31 cellular contexts compared by ENCODE assay signal in the genomic region with DNA sequence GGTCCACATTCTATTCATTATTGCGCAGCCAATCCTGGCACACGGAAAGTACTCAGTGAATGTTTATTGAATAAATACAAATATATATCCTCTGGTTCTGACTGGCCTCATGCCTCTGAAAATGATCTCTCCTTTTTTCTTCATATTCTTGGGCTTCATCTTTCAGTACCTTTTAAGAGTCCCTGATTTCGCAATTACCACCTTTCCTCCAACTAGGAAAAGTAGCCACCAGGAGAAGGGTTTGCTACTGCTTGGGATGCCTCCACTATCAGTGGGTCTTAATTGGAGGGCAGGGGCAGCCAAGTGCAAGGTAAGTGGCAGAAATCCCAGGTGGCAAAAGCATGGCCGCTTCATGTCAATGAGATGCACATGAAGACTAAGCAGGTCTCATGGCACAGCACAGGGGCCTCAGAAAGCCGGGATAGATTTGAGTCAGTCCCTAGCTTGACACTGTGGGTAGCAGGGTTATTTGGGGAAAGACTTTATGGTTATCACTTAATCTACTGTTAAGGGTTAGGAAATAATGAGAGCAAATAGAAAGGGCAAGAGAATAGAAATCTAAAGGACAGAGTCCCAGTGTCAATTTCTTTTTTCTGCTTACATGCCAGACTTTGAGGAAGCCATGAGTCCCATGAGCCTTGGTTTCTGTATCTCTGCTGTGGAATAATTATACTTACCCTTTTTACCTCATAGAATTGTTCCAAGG.
"Had no signal": no experiment of that assay in that cellular context is flagged by ENCODE, and none has a peak within 500 bp of the region (broad histone marks: within the 10 kb centered on the region; RNA-seq: fewer than 3 reads in every experiment).

No MANE protein-coding gene starts in this region.

- H3K27me3 ChIP-seq: brain microvascular endothelial cell, dorsolateral prefrontal cortex, esophagus muscularis mucosa, gastrocnemius medialis had no signal

- H3K4me3 ChIP-seq: coronary artery, dorsolateral prefrontal cortex, esophagus muscularis mucosa, gastrocnemius medialis had no signal

- DNase-seq: activated B cell treated with CpG ODN at 0.5 μM for 24 hours; activated CD4-positive, alpha-beta T cell treated with anti-CD3 and anti-CD28 coated beads for 48 hours; activated CD4-positive, alpha-beta T cell treated with anti-CD3 and anti-CD28 coated beads, Interleukin-2, amount 50 U/mL, for 1 hour; activated CD4-positive, alpha-beta T cell treated with anti-CD3 and anti-CD28 coated beads, Interleukin-2, amount 50 U/mL, for 48 hours; activated CD8-positive, alpha-beta memory T cell treated with anti-CD3 and anti-CD28 coated beads for 24 hours; activated CD8-positive, alpha-beta T cell treated with anti-CD3 and anti-CD28 coated beads for 36 hours; activated effector memory CD4-positive, alpha-beta T cell treated with Interleukin-2 at 50 U/mL for 16 hours; activated gamma-delta T cell treated with Interleukin-2 at 50 U/mL for 16 hours; activated naive CD4-positive, alpha-beta T cell treated with anti-CD3 and anti-CD28 coated beads, Interleukin-2, amount 50 U/mL, for 16 hours; activated naive CD4-positive, alpha-beta T cell treated with Interleukin-2 at 50 U/mL for 16 hours; activated T-cell treated with anti-CD3 and anti-CD28 coated beads, Interleukin-2, amount 50 U/mL, for 4 hours; amniotic stem cell; anterior cingulate cortex; brain microvascular endothelial cell; dorsolateral prefrontal cortex; effector memory CD4-positive, alpha-beta T cell; endodermal cell; erythroblast; foreskin keratinocyte; gastrocnemius medialis; glutamatergic neuron; T-helper 1 cell; T-helper 17 cell; T1000; WERI-Rb-1 had no signal

- FAIRE-seq: astrocyte, bronchial epithelial cell had no signal

- ATAC-seq: activated CD4-positive, CD25-positive, alpha-beta regulatory T cell treated with anti-CD3 and anti-CD28 coated beads, Interleukin-2, amount 50 U/mL, for 24 hours; activated CD8-positive, alpha-beta T cell treated with anti-CD3 and anti-CD28 coated beads for 36 hours; activated T-cell treated with anti-CD3 and anti-CD28 coated beads, Interleukin-2, amount 50 U/mL, for 4 hours; activated T-helper 17 cell treated with anti-CD3 and anti-CD28 coated beads, Interleukin-2, amount 50 U/mL, for 72 hours; foreskin keratinocyte; gastrocnemius medialis; T-helper 17 cell had no signal

- H3K4me1 ChIP-seq: gastrocnemius medialis had no signal

- H3K9me3 ChIP-seq: esophagus muscularis mucosa, gastrocnemius medialis had no signal

- H3K36me3 ChIP-seq: brain microvascular endothelial cell, esophagus muscularis mucosa, gastrocnemius medialis had no signal

- H3K27ac ChIP-seq: brain microvascular endothelial cell, coronary artery, esophagus muscularis mucosa, foreskin keratinocyte, gastrocnemius medialis, WERI-Rb-1 had no signal
